13 cellular contexts compared by ENCODE assay signal in the genomic region with DNA sequence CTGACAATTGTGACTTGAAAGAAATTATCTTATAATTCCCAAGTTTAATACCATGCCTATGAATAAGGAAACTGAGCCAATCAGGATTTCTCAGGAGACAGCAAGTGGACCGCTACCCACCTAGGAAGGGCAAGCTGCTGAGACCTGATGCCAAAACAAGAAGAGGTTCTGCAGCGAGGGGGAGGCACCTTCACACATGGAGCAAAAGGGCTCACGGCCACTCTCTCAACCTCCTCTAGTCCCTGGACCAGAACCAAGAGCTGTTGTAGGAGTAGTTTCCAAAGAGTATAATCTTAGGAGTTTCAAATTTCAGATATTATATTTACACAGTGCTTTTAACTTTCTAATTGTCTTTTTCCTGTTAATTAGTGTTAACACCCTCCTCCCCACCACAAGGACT.
"Had no signal": no experiment of that assay in that cellular context is flagged by ENCODE, and none has a peak within 500 bp of the region (broad histone marks: within the 10 kb centered on the region; RNA-seq: fewer than 3 reads in every experiment).

No MANE protein-coding gene starts in this region.

- DNase-seq: KBM-7; MV-4-11; NCI-H1048; NCI-H1436; NCI-H187; NCI-H2029; NCI-H2081 treated with DMSO at 0.1 percent for 48 hours; NCI-H2227 treated with DMSO at 0.1 percent for 48 hours; NCI-H748 treated with DMSO at 0.1 percent for 48 hours; NK-92 treated with Interleukin-12 subunit alpha and Interleukin-12 subunit beta, amount 100 ng/mL, for 24 hours; Right ventricle myocardium superior; RPMI8226; SIG-M5 had no signal
